25 cellular contexts compared by ENCODE assay signal in the genomic region with DNA sequence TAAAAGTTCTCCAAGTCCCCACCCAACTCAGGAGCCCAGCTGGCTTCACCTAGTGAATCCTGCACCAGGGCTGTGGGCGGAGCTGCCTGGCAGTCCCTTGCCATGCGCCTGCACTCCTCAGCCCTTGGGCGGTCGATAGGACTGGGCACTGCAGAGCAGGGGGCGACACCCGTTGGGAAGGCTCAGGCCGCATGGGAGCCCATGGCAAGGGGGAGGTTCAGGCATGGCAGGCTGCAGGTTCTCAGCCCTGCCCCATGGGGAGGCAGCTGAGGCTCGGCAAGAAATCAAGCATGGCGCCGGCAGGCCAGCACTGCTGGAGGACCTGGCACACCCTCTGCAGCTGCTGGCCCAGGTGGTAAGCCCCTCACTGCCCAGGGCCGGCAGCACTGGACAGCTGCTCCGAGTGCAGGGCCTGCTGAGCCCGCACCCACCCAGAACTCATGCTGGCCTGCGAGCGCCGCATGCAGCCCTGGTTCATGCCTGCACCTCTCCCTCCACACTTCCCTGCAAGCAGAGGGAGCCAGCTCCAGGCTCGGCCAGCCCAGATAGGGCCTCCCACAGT.
DNase-seq lines count a peak whose midpoint lies in the region; ATAC-seq, FAIRE-seq and TF ChIP-seq lines count a peak whose summit lies in the region.
"Had no signal": no experiment of that assay in that cellular context is flagged by ENCODE, and none has a peak within 500 bp of the region (broad histone marks: within the 10 kb centered on the region; RNA-seq: fewer than 3 reads in every experiment).

No MANE protein-coding gene starts in this region.

- no peaks in the 10 kb centered on the region for H3K36me3 ChIP-seq in lower lobe of right lung
- no peaks in the 10 kb centered on the region for H3K36me3 ChIP-seq in neuronal stem cell (replicated peaks in 1 of 2; ENCODE audit: control insufficient read depth in 2 of 2, insufficient read depth in 2 of 2, low read length in 2 of 2)
- no peaks in the 10 kb centered on the region for H3K36me3 ChIP-seq in upper lobe of right lung
- H3K36me3 ChIP-seq in vagina: no peaks in the 10 kb centered on the region
- no peaks in the 10 kb centered on the region for H3K36me3 ChIP-seq in hepatocyte (replicated peaks; ENCODE audit: insufficient read depth, low read depth)
- H3K36me3 ChIP-seq: BLaER1 treated with 17β-estradiol and CSF1 and Interleukin-3, amounts not matched to agents 10 nM and 100 nM had no signal

- H3K36me3 Mint-ChIP-seq in chondrocyte (ENCODE audit: low read depth): no peaks in the 10 kb centered on the region
- H3K36me3 Mint-ChIP-seq: CD8-positive, alpha-beta T cell had no signal

- no peak overlapping the region for H3K4ac ChIP-seq in neuronal stem cell (ENCODE audit: low read length)

- peak; percentile 85 for DNase-seq in chondrocyte (ENCODE audit: low spot score)
- DNase-seq in lower lobe of right lung: no peak
- DNase-seq in neuronal stem cell (ENCODE audit: low spot score): no peak
- DNase-seq in upper lobe of right lung: no peak
- DNase-seq in GM12891 (ENCODE audit: insufficient read length, low spot score): no peak
- no peak for DNase-seq in vagina (ENCODE audit: extremely low spot score in 2 of 2)
- no peak for DNase-seq in hepatocyte (ENCODE audit: low spot score)
- DNase-seq: AML-193; Caco-2; Calu3; CD4-positive, alpha-beta T cell; CD8-positive, alpha-beta T cell; DMS79 treated with DMSO at 0.1 percent for 48 hours; GF-D8 had no signal

- H3K27ac ChIP-seq in lower lobe of right lung (no peak overlapping the region), neuronal stem cell (replicated peaks; ENCODE audit: low read length) (no peak overlapping the region), upper lobe of right lung (no peak overlapping the region), vagina (no peak overlapping the region), hepatocyte (no peak overlapping the region)
- H3K27ac ChIP-seq: 22Rv1; A549; BLaER1 treated with 17β-estradiol and CSF1 and Interleukin-3, amounts not matched to agents 10 nM and 100 nM; C4-2B had no signal

- no peaks in the 10 kb centered on the region for H3K9me2 ChIP-seq in hepatocyte (replicated peaks; ENCODE audit: insufficient read depth)

- H3K27me3 Mint-ChIP-seq in chondrocyte (ENCODE audit: low read depth): no peaks in the 10 kb centered on the region
- H3K27me3 Mint-ChIP-seq: B cell; CD4-positive, alpha-beta T cell had no signal

- no peak for FAIRE-seq in GM12891 (lab: Jason Lieb, UNC)
- FAIRE-seq: A549, D721Med, G401.6, GM12892, GM18507, GM19239 had no signal

- intact Hi-C loops in lower lobe of right lung (cut with DNase I) (no loop called here), upper lobe of right lung (cut with DNase I) (no loop called here), vagina (cut with DNase I) (no loop called here)

- H3K79me2 ChIP-seq in hepatocyte: no peaks in the 10 kb centered on the region

- H4K20me1 ChIP-seq in hepatocyte (ENCODE audit: insufficient read depth, poor library complexity, severe bottlenecking): no peaks in the 10 kb centered on the region
- H4K20me1 ChIP-seq: BLaER1 treated with 17β-estradiol and CSF1 and Interleukin-3, amounts not matched to agents 10 nM and 100 nM had no signal

- H3K4me3 Mint-ChIP-seq in chondrocyte (ENCODE audit: unreplicated experiment): no peak overlapping the region
- H3K4me3 Mint-ChIP-seq: B cell; CD4-positive, alpha-beta T cell; CD8-positive, alpha-beta T cell had no signal

- peak overlapping the region; percentile 82 for H4K8ac ChIP-seq in neuronal stem cell (ENCODE audit: low read depth, low read length)

- TF ChIP-seq CTCF in chondrocyte (IDR thresholded peaks at IDR 0.05) (no peak), lower lobe of right lung (IDR thresholded peaks at IDR 0.05) (no peak), upper lobe of right lung (IDR thresholded peaks at IDR 0.05) (no peak), vagina (IDR thresholded peaks at IDR 0.05) (no peak), hepatocyte (IDR thresholded peaks at IDR 0.05; ENCODE audit: poor library complexity) (no peak)

- H3K4me2 ChIP-seq in neuronal stem cell (ENCODE audit: insufficient read depth, low read length, poor library complexity, severe bottlenecking) (no peak overlapping the region), hepatocyte (no peak overlapping the region)
- H3K4me2 ChIP-seq: A549; BLaER1 treated with 17β-estradiol and CSF1 and Interleukin-3, amounts not matched to agents 10 nM and 100 nM had no signal

- no peaks in the 10 kb centered on the region for H3K79me1 ChIP-seq in neuronal stem cell (ENCODE audit: low read depth, low read length)

- no peak overlapping the region for H2BK5ac ChIP-seq in neuronal stem cell (ENCODE audit: low read length)

- H4K91ac ChIP-seq in neuronal stem cell (ENCODE audit: low read depth, low read length, poor library complexity): no peak overlapping the region

- no peak overlapping the region for H2AFZ ChIP-seq in neuronal stem cell (ENCODE audit: low read length)
- H2AFZ ChIP-seq in hepatocyte: no peak overlapping the region

- no peak overlapping the region for H2BK120ac ChIP-seq in neuronal stem cell (ENCODE audit: low read depth, low read length)

- H3K9ac ChIP-seq in neuronal stem cell (ENCODE audit: low read depth, low read length, poor library complexity): no peak overlapping the region
- H3K9ac ChIP-seq: BLaER1 treated with 17β-estradiol and CSF1 and Interleukin-3, amounts not matched to agents 10 nM and 100 nM had no signal

- no peak overlapping the region for H3K14ac ChIP-seq in neuronal stem cell (ENCODE audit: low read length)

- no peak overlapping the region for H2BK15ac ChIP-seq in neuronal stem cell (ENCODE audit: low read length)

- peak; percentile 9 to 30 for ATAC-seq in lower lobe of right lung
- peak; percentile 28 for ATAC-seq in upper lobe of right lung
- ATAC-seq in GM18517 (IDR thresholded peaks at IDR 0.05; ENCODE audit: unreplicated experiment): no peak
- ATAC-seq: A549; CD8-positive, alpha-beta T cell had no signal

- H3K27me3 ChIP-seq in lower lobe of right lung (ENCODE audit: low read depth): no peaks in the 10 kb centered on the region
- no peaks in the 10 kb centered on the region for H3K27me3 ChIP-seq in neuronal stem cell (ENCODE audit: control insufficient read depth in 3 of 3, insufficient read depth in 3 of 3, low read depth in 1 of 3, low read length in 3 of 3)
- H3K27me3 ChIP-seq in upper lobe of right lung: no peaks in the 10 kb centered on the region
- H3K27me3 ChIP-seq in vagina: no peaks in the 10 kb centered on the region
- no peaks in the 10 kb centered on the region for H3K27me3 ChIP-seq in hepatocyte
- H3K27me3 ChIP-seq: BLaER1 treated with 17β-estradiol and CSF1 and Interleukin-3, amounts not matched to agents 10 nM and 100 nM had no signal

- no peak overlapping the region for H3K27ac Mint-ChIP-seq in chondrocyte (ENCODE audit: unreplicated experiment)
- H3K27ac Mint-ChIP-seq: B cell; CD4-positive, alpha-beta T cell; CD8-positive, alpha-beta T cell had no signal

- no peaks in the 10 kb centered on the region for H3K4me1 Mint-ChIP-seq in chondrocyte (ENCODE audit: low read depth)
- H3K4me1 Mint-ChIP-seq: B cell had no signal

- H3K4me3 ChIP-seq in lower lobe of right lung (no peak overlapping the region), neuronal stem cell (ENCODE audit: low read length in 2 of 2) (no peak overlapping the region), upper lobe of right lung (no peak overlapping the region), vagina (no peak overlapping the region), hepatocyte (no peak overlapping the region)
- H3K4me3 ChIP-seq: A549; BLaER1 treated with 17β-estradiol and CSF1 and Interleukin-3, amounts not matched to agents 10 nM and 100 nM had no signal

- TF ChIP-seq POLR2A in GM12891 (IDR thresholded peaks at IDR 0.05; ENCODE audit: low read depth, low read length): no peak
- no peak for TF ChIP-seq POLR2A in vagina (IDR thresholded peaks at IDR 0.05)

- no peak overlapping the region for H3K23ac ChIP-seq in neuronal stem cell (ENCODE audit: low read depth, low read length, poor library complexity)

- H3K9me3 Mint-ChIP-seq in chondrocyte (ENCODE audit: low read depth): peaks cover 45% of the 10 kb centered on the region

- H3K4me1 ChIP-seq in lower lobe of right lung (no peaks in the 10 kb centered on the region), neuronal stem cell (ENCODE audit: control insufficient read depth in 2 of 2, insufficient read depth in 1 of 2, low read depth in 1 of 2, low read length in 2 of 2) (no peaks in the 10 kb centered on the region), upper lobe of right lung (no peaks in the 10 kb centered on the region), vagina (no peaks in the 10 kb centered on the region), hepatocyte (ENCODE audit: insufficient read depth) (no peaks in the 10 kb centered on the region)
- H3K4me1 ChIP-seq: A549; BLaER1 treated with 17β-estradiol and CSF1 and Interleukin-3, amounts not matched to agents 10 nM and 100 nM; Caco-2 had no signal

- H2AK5ac ChIP-seq in neuronal stem cell (ENCODE audit: low read depth, low read length): no peak overlapping the region

- H3K9me3 ChIP-seq in lower lobe of right lung (peaks cover 4% of the 10 kb centered on the region), neuronal stem cell (replicated peaks in 1 of 2; ENCODE audit: control insufficient read depth in 2 of 2, insufficient read depth in 1 of 2, low read depth in 1 of 2, low read length in 2 of 2) (peaks cover 0 to 8% of the 10 kb centered on the region in 2 donors), upper lobe of right lung (no peaks in the 10 kb centered on the region), vagina (no peaks in the 10 kb centered on the region), hepatocyte (ENCODE audit: low read depth) (no peaks in the 10 kb centered on the region)
- H3K9me3 ChIP-seq: A549 had no signal

- no CpG with 5 or more reads among the region's 17 CpGs for WGBS in neuronal stem cell (ENCODE audit: extremely low coverage in 2 of 2, insufficient read length in 2 of 2, insufficient replicate concordance in 1 of 2), 2 donors
- WGBS in hepatocyte (ENCODE audit: low lambda C conversion rate, missing lambda C conversion rate): 89% methylated on average over 17 of the region's 17 CpGs

- no peak overlapping the region for H2BK12ac ChIP-seq in neuronal stem cell (ENCODE audit: low read length)

- H3K18ac ChIP-seq in neuronal stem cell (ENCODE audit: low read length): no peak overlapping the region

TF ChIP-seq in GM12891, 5 proteins besides CTCF, POLR2A, EP300 and RAD21:
- no peak for TF ChIP-seq TAF1 (IDR thresholded peaks at IDR 0.05; ENCODE audit: low read depth, low read length)
- no peak for TF ChIP-seq PAX5 (IDR thresholded peaks at IDR 0.05; ENCODE audit: insufficient read depth, low read length, severe bottlenecking)
- no peak for TF ChIP-seq SPI1 (IDR thresholded peaks at IDR 0.05; ENCODE audit: low read depth, low read length)
- no peak for TF ChIP-seq POU2F2 (IDR thresholded peaks at IDR 0.05; ENCODE audit: low read depth, low read length)
- TF ChIP-seq POLR2AphosphoS5 (IDR thresholded peaks at IDR 0.05; ENCODE audit: low read depth, low read length): no peak
TF ChIP-seq in GM12891: peak in this region for 0.
